ENCODE assay signal across 11 cellular contexts in genomic region chr7:71131753-71132520, GRCh38. TPM values are rescaled to one million over a fixed set of nuclear protein-coding genes. Genes with fewer than 3 reads are reported as not detected.
DNase-seq lines count a peak whose midpoint lies in the region; ATAC-seq and TF ChIP-seq lines count a peak whose summit lies in the region.
"Had no signal": no experiment of that assay in that cellular context is flagged by ENCODE, and none has a peak within 500 bp of the region (broad histone marks: within the 10 kb centered on the region; RNA-seq: fewer than 3 reads in every experiment).

Gene GALNT17, plus strand, starts transcription at chr7:71132144.

- peak within 1 kb of the TSS; percentile 49 for H3K27ac Mint-ChIP-seq in activated CD8-positive, alpha-beta T cell treated with anti-CD3 and anti-CD28 coated beads, Interleukin-2, amount 10 ng/mL, durations not matched to agents 7 days and 5 days
- no peak within 1 kb of the TSS for H3K27ac Mint-ChIP-seq in activated CD8-positive, alpha-beta T cell treated with anti-CD3 and anti-CD28 coated beads for 36 hours
- no peak within 1 kb of the TSS for H3K27ac Mint-ChIP-seq in neural progenitor cell
- H3K27ac Mint-ChIP-seq: activated T-helper 17 cell treated with anti-CD3 and anti-CD28 coated beads, Interleukin-2, amount 50 U/mL, for 72 hours had no signal

- H3K36me3 ChIP-seq in gastroesophageal sphincter (no peaks in the 10 kb centered on the region), neural progenitor cell (no peaks in the 10 kb centered on the region), upper lobe of right lung (no peaks in the 10 kb centered on the region)

- no peak for TF ChIP-seq POLR2A in gastroesophageal sphincter (IDR thresholded peaks at IDR 0.05)

- no peak for TF ChIP-seq EP300 in gastroesophageal sphincter (IDR thresholded peaks at IDR 0.05)

- CTCF ChIA-PET in activated CD8-positive, alpha-beta T cell treated with anti-CD3 and anti-CD28 coated beads, Interleukin-2, amount 10 ng/mL, durations not matched to agents 7 days and 5 days (lab: Charles Lee) = no interaction called here
- CTCF ChIA-PET in activated CD8-positive, alpha-beta T cell treated with anti-CD3 and anti-CD28 coated beads for 36 hours (lab: Charles Lee) = no interaction called here

- peaks cover 3% of the 10 kb centered on the region for H3K4me1 Mint-ChIP-seq in activated CD8-positive, alpha-beta T cell treated with anti-CD3 and anti-CD28 coated beads, Interleukin-2, amount 10 ng/mL, durations not matched to agents 7 days and 5 days (ENCODE audit: low read depth)
- H3K4me1 Mint-ChIP-seq in activated CD8-positive, alpha-beta T cell treated with anti-CD3 and anti-CD28 coated beads for 36 hours (ENCODE audit: low read depth) = no peaks in the 10 kb centered on the region
- H3K4me1 Mint-ChIP-seq in neural progenitor cell = peaks cover 32% of the 10 kb centered on the region
- H3K4me1 Mint-ChIP-seq: activated T-helper 17 cell treated with anti-CD3 and anti-CD28 coated beads, Interleukin-2, amount 50 U/mL, for 72 hours had no signal

- H3K9me3 ChIP-seq in gastroesophageal sphincter (no peaks in the 10 kb centered on the region), neural progenitor cell (ENCODE audit: low read depth) (no peaks in the 10 kb centered on the region), upper lobe of right lung (no peaks in the 10 kb centered on the region)

- H3K27ac ChIP-seq in gastroesophageal sphincter (peak within 1 kb of the TSS; percentile 37 to 93 (median 82)), neural progenitor cell (peak within 1 kb of the TSS; percentile 61), upper lobe of right lung (peak within 1 kb of the TSS; percentile 3)

- peak within 1 kb of the TSS; percentile 84 for H2AFZ ChIP-seq in neural progenitor cell (replicated peaks)

- peaks cover 4% of the 10 kb centered on the region for H3K36me3 Mint-ChIP-seq in activated CD8-positive, alpha-beta T cell treated with anti-CD3 and anti-CD28 coated beads, Interleukin-2, amount 10 ng/mL, durations not matched to agents 7 days and 5 days (ENCODE audit: low read depth)
- no peaks in the 10 kb centered on the region for H3K36me3 Mint-ChIP-seq in activated CD8-positive, alpha-beta T cell treated with anti-CD3 and anti-CD28 coated beads for 36 hours (ENCODE audit: low read depth)
- H3K36me3 Mint-ChIP-seq in neural progenitor cell = no peaks in the 10 kb centered on the region

- H3K4me2 ChIP-seq in neural progenitor cell = peak within 1 kb of the TSS; percentile 94

- WGBS in gastroesophageal sphincter (ENCODE audit: low coverage in 1 of 2), 2 donors = no CpG with 5 or more reads among the region's 98 CpGs

- peaks cover 0 to 55% (median 0%) of the 10 kb centered on the region in 3 donors for H3K4me1 ChIP-seq in gastroesophageal sphincter
- H3K4me1 ChIP-seq in neural progenitor cell = peaks cover 12% of the 10 kb centered on the region
- peaks cover 5% of the 10 kb centered on the region for H3K4me1 ChIP-seq in upper lobe of right lung

- peak within 1 kb of the TSS; percentile 15 for H3K4me3 Mint-ChIP-seq in activated CD8-positive, alpha-beta T cell treated with anti-CD3 and anti-CD28 coated beads, Interleukin-2, amount 10 ng/mL, durations not matched to agents 7 days and 5 days
- no peak within 1 kb of the TSS for H3K4me3 Mint-ChIP-seq in activated CD8-positive, alpha-beta T cell treated with anti-CD3 and anti-CD28 coated beads for 36 hours
- H3K4me3 Mint-ChIP-seq in neural progenitor cell = peak within 1 kb of the TSS; percentile 89
- H3K4me3 Mint-ChIP-seq: activated T-helper 17 cell treated with anti-CD3 and anti-CD28 coated beads, Interleukin-2, amount 50 U/mL, for 72 hours had no signal

- no peak for TF ChIP-seq CTCF in activated CD8-positive, alpha-beta T cell treated with anti-CD3 and anti-CD28 coated beads for 36 hours (IDR thresholded peaks at IDR 0.05)
- no peak for TF ChIP-seq CTCF in gastroesophageal sphincter (IDR thresholded peaks at IDR 0.05)
- no peak for TF ChIP-seq CTCF in neural progenitor cell (IDR thresholded peaks at IDR 0.05)
- TF ChIP-seq CTCF in upper lobe of right lung (IDR thresholded peaks at IDR 0.05) = no peak

- DNase-seq in activated CD8-positive, alpha-beta T cell treated with anti-CD3 and anti-CD28 coated beads, Interleukin-2, amount 10 ng/mL, durations not matched to agents 7 days and 5 days = no peak
- no peak for DNase-seq in activated CD8-positive, alpha-beta T cell treated with anti-CD3 and anti-CD28 coated beads for 36 hours
- DNase-seq in neural progenitor cell (ENCODE audit: low spot score) = peak; percentile 63
- DNase-seq in upper lobe of right lung = no peak
- DNase-seq in stimulated activated CD4-positive, alpha-beta T cell treated with anti-CD3 and anti-CD28 coated beads, Interleukin-2, amount 100 ng/mL, for 24 hours = no peak
- DNase-seq in inferior parietal cortex (ENCODE audit: extremely low spot score) = no peak
- no peak for DNase-seq in kidney tubule cell (ENCODE audit: low spot score)
- DNase-seq: foreskin melanocyte; stimulated activated CD4-positive, alpha-beta T cell treated with anti-CD3 and anti-CD28 coated beads, Interleukin-4, amount 100 ng/mL, for 24 hours had no signal

- H3K9ac ChIP-seq in neural progenitor cell = no peak within 1 kb of the TSS

- ATAC-seq in activated CD8-positive, alpha-beta T cell treated with anti-CD3 and anti-CD28 coated beads, Interleukin-2, amount 10 ng/mL, durations not matched to agents 7 days and 5 days = no peak
- ATAC-seq in activated CD8-positive, alpha-beta T cell treated with anti-CD3 and anti-CD28 coated beads for 36 hours = no peak
- ATAC-seq in gastroesophageal sphincter (peak; percentile 42), upper lobe of right lung (peak; percentile 6)
- ATAC-seq: activated T-helper 17 cell treated with anti-CD3 and anti-CD28 coated beads, Interleukin-2, amount 50 U/mL, for 72 hours had no signal

- intact Hi-C loops in activated CD8-positive, alpha-beta T cell treated with anti-CD3 and anti-CD28 coated beads for 36 hours (cut with micrococcal nuclease) = no loop called here
- intact Hi-C loops in upper lobe of right lung (cut with DNase I) = no loop called here

- H3K27me3 ChIP-seq in gastroesophageal sphincter (peaks cover 22% of the 10 kb centered on the region), neural progenitor cell (peaks cover 31% of the 10 kb centered on the region), upper lobe of right lung (peaks cover 19% of the 10 kb centered on the region)

- POLR2A ChIA-PET in activated CD8-positive, alpha-beta T cell treated with anti-CD3 and anti-CD28 coated beads, Interleukin-2, amount 10 ng/mL, durations not matched to agents 7 days and 5 days (lab: Charles Lee) = no interaction called here
- POLR2A ChIA-PET in activated CD8-positive, alpha-beta T cell treated with anti-CD3 and anti-CD28 coated beads for 36 hours (lab: Charles Lee) = no interaction called here

- peaks cover 12% of the 10 kb centered on the region for H3K27me3 Mint-ChIP-seq in activated CD8-positive, alpha-beta T cell treated with anti-CD3 and anti-CD28 coated beads, Interleukin-2, amount 10 ng/mL, durations not matched to agents 7 days and 5 days (ENCODE audit: low read depth)
- H3K27me3 Mint-ChIP-seq in activated CD8-positive, alpha-beta T cell treated with anti-CD3 and anti-CD28 coated beads for 36 hours = peaks cover 25% of the 10 kb centered on the region
- peaks cover 28% of the 10 kb centered on the region for H3K27me3 Mint-ChIP-seq in neural progenitor cell (ENCODE audit: insufficient read depth, low read depth)

- H4K20me1 ChIP-seq in neural progenitor cell (ENCODE audit: low read depth) = peaks cover 38% of the 10 kb centered on the region

- H3K4me3 ChIP-seq in gastroesophageal sphincter = peak within 1 kb of the TSS; percentile 53 to 81
- peak within 1 kb of the TSS; percentile 91 for H3K4me3 ChIP-seq in neural progenitor cell
- H3K4me3 ChIP-seq in upper lobe of right lung = peak within 1 kb of the TSS; percentile 48

- peaks cover 54% of the 10 kb centered on the region for H3K79me2 ChIP-seq in neural progenitor cell (ENCODE audit: low read depth)

- no peaks in the 10 kb centered on the region for H3K9me3 Mint-ChIP-seq in activated CD8-positive, alpha-beta T cell treated with anti-CD3 and anti-CD28 coated beads, Interleukin-2, amount 10 ng/mL, durations not matched to agents 7 days and 5 days (ENCODE audit: insufficient read depth)
- no peaks in the 10 kb centered on the region for H3K9me3 Mint-ChIP-seq in activated CD8-positive, alpha-beta T cell treated with anti-CD3 and anti-CD28 coated beads for 36 hours
- H3K9me3 Mint-ChIP-seq in neural progenitor cell = peaks cover under 1% of the 10 kb centered on the region
- H3K9me3 Mint-ChIP-seq: activated T-helper 17 cell treated with anti-CD3 and anti-CD28 coated beads, Interleukin-2, amount 50 U/mL, for 72 hours had no signal

- peaks cover 21% of the 10 kb centered on the region for H3F3A ChIP-seq in neural progenitor cell (ENCODE audit: low read depth)

RNA-seq across cellular contexts. Expression of gene GALNT17, which starts in this region (rescaled TPM):
- not detected for total RNA-seq in activated CD8-positive, alpha-beta T cell treated with anti-CD3 and anti-CD28 coated beads, Interleukin-2, amount 10 ng/mL, durations not matched to agents 7 days and 5 days
- not detected for total RNA-seq in activated CD8-positive, alpha-beta T cell treated with anti-CD3 and anti-CD28 coated beads for 36 hours
- total RNA-seq in gastroesophageal sphincter (10 to 100 TPM; 16.7 to 93.2 (median 34.8) TPM), neural progenitor cell (ENCODE audit: low replicate concordance) (17.1 and 23.0 TPM in 2 replicates), upper lobe of right lung (7.1 TPM)
- total RNA-seq: activated T-helper 17 cell treated with anti-CD3 and anti-CD28 coated beads, Interleukin-2, amount 50 U/mL, for 72 hours had no signal

Comparison
In these comparisons a context has a peak if more than half of its experiments do, and no peak if none do; other contexts are left out.
1. ATAC-seq: peak in gastroesophageal sphincter (single experiment) and upper lobe of right lung (single experiment); none in activated CD8-positive, alpha-beta T cell treated with anti-CD3 and anti-CD28 coated beads, Interleukin-2, amount 10 ng/mL, durations not matched to agents 7 days and 5 days (single experiment) and activated CD8-positive, alpha-beta T cell treated with anti-CD3 and anti-CD28 coated beads for 36 hours (single experiment).
2. H3K27ac ChIP-seq: peak in every context shown above with its lines; median percentile 82 in gastroesophageal sphincter; 61 in neural progenitor cell; 3 in upper lobe of right lung.
3. Peak in every context shown above with its lines, with median percentiles within 50 percentile points of each other: H3K4me3 ChIP-seq.